ENCODE assay signal across 8 cellular contexts in the genomic region with DNA sequence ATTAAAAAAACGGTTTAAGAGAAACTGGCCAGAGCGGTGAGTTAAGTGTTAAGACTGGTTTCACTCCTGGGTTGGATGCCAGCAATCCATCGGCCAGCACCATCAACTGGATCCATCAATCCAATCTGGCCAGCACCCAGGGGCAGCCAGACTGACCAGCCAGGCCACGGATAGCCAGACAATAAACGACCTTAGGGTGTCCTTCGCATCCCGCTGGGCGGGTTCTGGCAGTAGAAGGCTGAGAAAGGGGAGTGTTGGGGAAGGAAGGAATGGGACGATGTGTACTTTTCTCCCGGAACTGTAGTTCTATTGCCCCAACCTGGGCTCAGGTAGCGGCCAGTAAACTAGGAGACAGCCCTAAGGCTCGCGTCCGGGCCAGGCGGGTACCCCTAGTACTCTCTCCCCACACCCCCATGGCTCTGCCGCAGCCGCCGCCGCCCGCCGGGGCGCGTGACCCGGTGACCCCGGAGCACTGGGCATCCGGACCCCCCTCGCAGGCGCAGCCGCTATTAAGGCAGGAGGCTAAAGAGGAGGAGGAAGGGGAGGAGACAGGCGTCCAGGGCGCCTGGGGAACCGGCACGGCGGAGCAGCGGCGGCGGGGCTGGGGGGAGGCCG.
DNase-seq lines count a peak whose midpoint lies in the region; TF ChIP-seq lines count a peak whose summit lies in the region.

CASD1 (plus strand) TSS at position 546 of the 615 bp plus-strand sequence. CDS start 276 bp downstream, outside the sequence.

- TF ChIP-seq CTCF in GM13976 (IDR thresholded peaks at IDR 0.05; ENCODE audit: borderline replicate concordance, control extremely low read depth, extremely low read depth, insufficient read depth, missing control alignments) (no peak), HFF-Myc (IDR thresholded peaks at IDR 0.05; ENCODE audit: low read depth, low read length, missing control alignments) (no peak), WI38 (IDR thresholded peaks at IDR 0.05; ENCODE audit: low read depth, low read length) (no peak)

- peak within 1 kb of the TSS; percentile 89 for H3K27ac ChIP-seq in layer of hippocampus (ENCODE audit: low read depth, low read length)

- no peaks in the 10 kb centered on the region for H3K27me3 ChIP-seq in layer of hippocampus (ENCODE audit: control insufficient read depth, insufficient read depth, low read length)

- H3K4me3 ChIP-seq in HFF-Myc (replicated peaks; ENCODE audit: low read depth, low read length) = peak within 1 kb of the TSS; percentile 60
- H3K4me3 ChIP-seq in WI38 (ENCODE audit: low read depth, low read length) = peak within 1 kb of the TSS; percentile 82

- peak; percentile 87 for DNase-seq in GM13976 (ENCODE audit: low spot score)
- DNase-seq in HFF-Myc (ENCODE audit: extremely low read depth, low read depth) = no peak
- DNase-seq in MV-4-11 (lab: John Stamatoyannopoulos, UW) = peak; percentile 43
- DNase-seq in central memory CD4-positive, alpha-beta T cell = peak; percentile 65
- DNase-seq in stimulated activated CD4-positive, alpha-beta T cell treated with anti-CD3 and anti-CD28 coated beads, Interleukin-1b, Interleukin-23, amount 100 ng/mL, for 4 hours (ENCODE audit: low read depth in 2 of 2) = peak; percentile 18 to 53
- DNase-seq in iPS-NIHi11 (ENCODE audit: low spot score) = no peak

- in situ Hi-C loops in GM13976 (cut with MboI; ENCODE audit: low sequenced_read_pairs, unreplicated experiment) = no loop called here

Comparison
In these comparisons a context has a peak if more than half of its experiments do, and no peak if none do; other contexts are left out.
1. DNase-seq: peak in GM13976 (single experiment), MV-4-11 (single experiment), central memory CD4-positive, alpha-beta T cell (single experiment) and stimulated activated CD4-positive, alpha-beta T cell treated with anti-CD3 and anti-CD28 coated beads, Interleukin-1b, Interleukin-23, amount 100 ng/mL, for 4 hours (2 of 2); none in HFF-Myc (single experiment) and iPS-NIHi11 (single experiment).